ENCODE assay signal across 12 cellular contexts in the genomic region with DNA sequence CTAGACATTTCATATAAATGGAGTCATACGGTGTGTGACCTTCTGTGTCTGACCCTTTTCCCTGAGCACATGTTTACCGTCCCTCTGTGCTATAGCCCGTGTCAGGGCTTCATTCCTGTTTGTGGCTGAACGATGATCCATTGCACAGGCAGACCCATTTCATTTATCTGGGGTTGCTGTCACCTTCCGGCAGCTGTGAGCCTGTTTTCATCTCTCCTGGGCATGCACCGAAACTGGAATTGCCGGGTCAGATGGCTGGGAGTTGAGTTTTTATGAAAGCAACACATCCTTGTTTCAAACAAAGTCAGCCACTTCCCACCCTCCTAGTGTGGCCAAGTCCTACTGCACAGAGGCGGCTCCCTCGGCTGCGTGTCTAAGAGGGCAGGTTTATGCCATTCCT.
"Had no signal": no experiment of that assay in that cellular context is flagged by ENCODE, and none has a peak within 500 bp of the region (broad histone marks: within the 10 kb centered on the region; RNA-seq: fewer than 3 reads in every experiment).

No MANE protein-coding gene starts in this region.

- H3K27me3 ChIP-seq: pancreas, thyroid gland had no signal

- H3K4me1 ChIP-seq: pancreas had no signal

- ATAC-seq: activated naive CD4-positive, alpha-beta T cell treated with anti-CD3 and anti-CD28 coated beads, Interleukin-2, amount 50 U/mL, for 72 hours; activated T-cell treated with anti-CD3 and anti-CD28 coated beads, Interleukin-2, amount 50 U/mL, for 4 hours; left ventricle myocardium superior; pancreas; stimulated activated naive CD8-positive, alpha-beta T cell treated with anti-CD3 and anti-CD28 coated beads, Interleukin-15, amount 100 ng/mL, for 72 hours had no signal

- H3K9me3 Mint-ChIP-seq: activated naive CD4-positive, alpha-beta T cell treated with anti-CD3 and anti-CD28 coated beads, Interleukin-2, amount 50 U/mL, for 72 hours; activated T-cell treated with anti-CD3 and anti-CD28 coated beads, Interleukin-2, amount 50 U/mL, for 4 hours; stimulated activated naive CD8-positive, alpha-beta T cell treated with anti-CD3 and anti-CD28 coated beads, Interleukin-15, amount 100 ng/mL, for 72 hours had no signal

- H3K36me3 ChIP-seq: pancreas, thyroid gland had no signal

- H3K4me3 ChIP-seq: pancreas, thyroid gland had no signal

- H3K27me3 Mint-ChIP-seq: stimulated activated naive CD8-positive, alpha-beta T cell treated with anti-CD3 and anti-CD28 coated beads, Interleukin-15, amount 100 ng/mL, for 72 hours had no signal

- H3K9me3 ChIP-seq: pancreas, thyroid gland had no signal

- H3K4me3 Mint-ChIP-seq: activated T-cell treated with anti-CD3 and anti-CD28 coated beads, Interleukin-2, amount 50 U/mL, for 4 hours; stimulated activated naive CD8-positive, alpha-beta T cell treated with anti-CD3 and anti-CD28 coated beads, Interleukin-15, amount 100 ng/mL, for 72 hours had no signal

- DNase-seq: activated CD4-positive, alpha-beta T cell treated with anti-CD3 and anti-CD28 coated beads for 1 hour; activated CD4-positive, alpha-beta T cell treated with anti-CD3 and anti-CD28 coated beads, Interleukin-2, amount 50 U/mL, for 48 hours; activated effector memory CD4-positive, alpha-beta T cell treated with anti-CD3 and anti-CD28 coated beads, Interleukin-2, amount 50 U/mL, for 16 hours; activated T-cell treated with anti-CD3 and anti-CD28 coated beads, Interleukin-2, amount 50 U/mL, for 4 hours; left ventricle myocardium superior; pancreas; retina; stimulated activated CD4-positive, alpha-beta T cell treated with anti-CD3 and anti-CD28 coated beads, Interleukin-15, amount 100 ng/mL, for 24 hours; stimulated activated CD4-positive, alpha-beta T cell treated with anti-CD3 and anti-CD28 coated beads, Interleukin-4, amount 100 ng/mL, for 24 hours; stimulated activated naive CD8-positive, alpha-beta T cell treated with anti-CD3 and anti-CD28 coated beads, Interleukin-15, amount 100 ng/mL, for 72 hours; thyroid gland had no signal

- H3K27ac ChIP-seq: pancreas, thyroid gland had no signal

- H3K36me3 Mint-ChIP-seq: activated naive CD4-positive, alpha-beta T cell treated with anti-CD3 and anti-CD28 coated beads, Interleukin-2, amount 50 U/mL, for 72 hours had no signal

- H3K27ac Mint-ChIP-seq: stimulated activated naive CD8-positive, alpha-beta T cell treated with anti-CD3 and anti-CD28 coated beads, Interleukin-15, amount 100 ng/mL, for 72 hours had no signal
